7 cellular contexts compared by ENCODE assay signal in the genomic region with DNA sequence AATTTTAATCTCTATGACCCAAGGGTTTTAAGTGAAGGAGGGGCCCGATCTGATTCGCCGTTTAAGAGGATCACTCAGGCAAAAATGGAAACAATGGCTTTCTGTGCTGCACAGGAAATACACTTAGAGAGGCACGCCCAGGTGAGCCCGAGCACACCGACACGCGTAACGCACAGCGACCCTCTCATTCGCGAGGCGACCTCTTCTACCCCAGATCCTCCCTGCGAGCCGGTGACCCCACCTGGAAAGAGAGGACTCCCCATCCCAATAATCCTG. TPM values are rescaled to one million over a fixed set of nuclear protein-coding genes. Genes with fewer than 3 reads are reported as not detected.
DNase-seq lines count a peak whose midpoint lies in the region; ATAC-seq and TF ChIP-seq lines count a peak whose summit lies in the region.

No MANE protein-coding gene starts in this region.

- TF ChIP-seq CTCF in RWPE2 (IDR thresholded peaks at IDR 0.05; ENCODE audit: poor library complexity, severe bottlenecking) = no peak

- under 1% methylated on average over 15 of the region's 15 CpGs for WGBS in right cardiac atrium

- H3K36me3 ChIP-seq in RWPE2 (ENCODE audit: low read depth) = peaks cover 39% of the 10 kb centered on the region

- intact Hi-C loops in right cardiac atrium (cut with DNase I) = no loop called here

- DNase-seq in RWPE2 (ENCODE audit: low spot score) (peak; percentile 68), right cardiac atrium (no peak), SK-N-DZ (ENCODE audit: low spot score) (no peak), NCI-H187 (lab: John Stamatoyannopoulos, UW) (no peak)
- DNase-seq in stimulated activated naive CD8-positive, alpha-beta T cell treated with anti-CD3 and anti-CD28 coated beads, Interleukin-15, Interleukin-2, amounts not matched to agents 100 U/mL and 50 U/mL, for 24 hours = no peak

- H3K4me3 ChIP-seq in RWPE2 (ENCODE audit: severe bottlenecking) = peak overlapping the region; percentile 61
- peak overlapping the region; percentile 12 for H3K4me3 ChIP-seq in right cardiac atrium (ENCODE audit: low read length)

- H3K27me3 ChIP-seq in RWPE2 (ENCODE audit: insufficient read depth, poor library complexity, severe bottlenecking) = no peaks in the 10 kb centered on the region
- H3K27me3 ChIP-seq in right cardiac atrium (ENCODE audit: control insufficient read depth, insufficient read depth) = peaks cover 3% of the 10 kb centered on the region

- H3K4me1 ChIP-seq in RWPE2 (ENCODE audit: insufficient read depth, poor library complexity, severe bottlenecking) (peaks cover 7% of the 10 kb centered on the region), right cardiac atrium (ENCODE audit: control insufficient read depth, insufficient read depth, low read length) (peaks cover 2% of the 10 kb centered on the region)

- peak; percentile 4 for ATAC-seq in GM18870 (IDR thresholded peaks at IDR 0.05; ENCODE audit: unreplicated experiment)
- ATAC-seq in HG02852 (IDR thresholded peaks at IDR 0.05; ENCODE audit: unreplicated experiment) = peak; percentile 21
- ATAC-seq in RWPE2 (ENCODE audit: low read depth) = peak; percentile 46
- peak; percentile 22 to 70 for ATAC-seq in right cardiac atrium
- ATAC-seq in stimulated activated naive CD8-positive, alpha-beta T cell treated with anti-CD3 and anti-CD28 coated beads, Interleukin-15, Interleukin-2, amounts not matched to agents 100 U/mL and 50 U/mL, for 24 hours = peak; percentile 20

- H3K9me3 ChIP-seq in RWPE2 (ENCODE audit: severe bottlenecking) = no peaks in the 10 kb centered on the region
- H3K9me3 ChIP-seq in right cardiac atrium (ENCODE audit: control insufficient read depth, low read length) = no peaks in the 10 kb centered on the region

- peak overlapping the region; percentile 97 for H3K27ac ChIP-seq in RWPE2 (ENCODE audit: poor library complexity, severe bottlenecking)
- no peak overlapping the region for H3K27ac ChIP-seq in right cardiac atrium (ENCODE audit: low read length)

RNA-seq across cellular contexts. Expression of a gene that starts 0.2 kb away (rescaled TPM):
- under 1 TPM in 2 of 4 donors, not detected in 2; 0.09 to 0.25 TPM for total RNA-seq in right cardiac atrium
- polyA plus RNA-seq in right cardiac atrium = 0.54 TPM
- 0.71 and 0.80 TPM in 2 replicates for polyA plus RNA-seq in SK-N-DZ (2014; cell fraction: cytosol; rRNA removed)
- 0.06 and 2.2 TPM in 2 replicates for polyA plus RNA-seq in SK-N-DZ (2014; cell fraction: nucleus; rRNA removed)

RNA-seq across cellular contexts. Expression of a gene that starts 5.5 kb away (rescaled TPM):
- total RNA-seq in right cardiac atrium = 1 to 10 TPM; 2.0 to 3.7 (median 3.4) TPM
- 0.84 TPM for polyA plus RNA-seq in right cardiac atrium
- polyA plus RNA-seq in SK-N-DZ (2014; cell fraction: cytosol; rRNA removed) = not detected in 2 replicates
- not detected in 2 replicates for polyA plus RNA-seq in SK-N-DZ (2014; cell fraction: nucleus; rRNA removed)

RNA-seq across cellular contexts. Expression of a gene that starts 27.5 kb away (rescaled TPM):
- total RNA-seq in right cardiac atrium = 10 to 100 TPM; 68.8 to 89.5 (median 78.8) TPM
- polyA plus RNA-seq in right cardiac atrium = 92.6 TPM
- 10.4 and 42.0 TPM in 2 replicates for polyA plus RNA-seq in SK-N-DZ (2014; cell fraction: cytosol; rRNA removed)
- 11.9 and 16.9 TPM in 2 replicates for polyA plus RNA-seq in SK-N-DZ (2014; cell fraction: nucleus; rRNA removed)

RNA-seq across cellular contexts. Expression of a gene that starts 29.6 kb away (rescaled TPM):
- total RNA-seq in right cardiac atrium = 10 to 100 TPM; 28.2 to 38.4 (median 33.0) TPM
- 36.8 TPM for polyA plus RNA-seq in right cardiac atrium
- polyA plus RNA-seq in SK-N-DZ (2014; cell fraction: cytosol; rRNA removed) = 33.8 and 39.2 TPM in 2 replicates
- 59.8 and 73.1 TPM in 2 replicates for polyA plus RNA-seq in SK-N-DZ (2014; cell fraction: nucleus; rRNA removed)

RNA-seq across cellular contexts. Expression of a gene that starts 46.6 kb away (rescaled TPM):
- 100 to 1,000 TPM; 136 to 537 (median 382) TPM for total RNA-seq in right cardiac atrium
- polyA plus RNA-seq in right cardiac atrium = 273 TPM
- polyA plus RNA-seq in SK-N-DZ (2014; cell fraction: cytosol; rRNA removed) = not detected in 2 replicates
- not detected in 2 replicates for polyA plus RNA-seq in SK-N-DZ (2014; cell fraction: nucleus; rRNA removed)
